ENCODE assay signal across 10 cellular contexts in the genomic region with DNA sequence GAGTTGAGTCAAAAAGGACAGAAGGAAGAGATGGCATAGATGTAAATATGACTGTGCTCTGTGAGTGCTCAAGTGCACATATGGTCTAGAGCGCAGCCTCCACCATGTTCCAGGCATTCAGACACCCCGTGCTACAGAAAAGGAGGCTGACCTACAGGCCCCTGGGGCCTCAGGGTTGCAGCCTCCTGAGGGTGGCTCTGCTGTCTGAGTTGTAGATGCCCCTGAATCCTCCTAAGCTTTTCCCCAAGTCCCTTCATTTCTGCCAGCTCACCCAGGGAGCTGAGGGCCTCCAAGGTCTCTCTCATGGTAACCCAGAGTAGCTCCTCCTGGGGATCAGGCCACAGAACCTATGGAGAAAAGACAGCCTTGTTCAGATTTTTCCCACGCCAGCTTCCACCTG. TPM values are rescaled to one million over a fixed set of nuclear protein-coding genes. Genes with fewer than 3 reads are reported as not detected.
DNase-seq lines count a peak whose midpoint lies in the region; ATAC-seq and TF ChIP-seq lines count a peak whose summit lies in the region.
"Had no signal": no experiment of that assay in that cellular context is flagged by ENCODE, and none has a peak within 500 bp of the region (broad histone marks: within the 10 kb centered on the region; RNA-seq: fewer than 3 reads in every experiment).

No MANE protein-coding gene starts in this region.

- H3K9me3 Mint-ChIP-seq in activated CD4-positive, alpha-beta T cell treated with anti-CD3 and anti-CD28 coated beads, Interleukin-2, amount 10 ng/mL, durations not matched to agents 7 days and 5 days = no peaks in the 10 kb centered on the region
- H3K9me3 Mint-ChIP-seq in effector memory CD8-positive, alpha-beta T cell = no peaks in the 10 kb centered on the region

- H3K27me3 ChIP-seq in KMS-11 (ENCODE audit: insufficient read depth, low read depth) = peaks cover 25% of the 10 kb centered on the region
- peaks cover 0 to 19% (median 7%) of the 10 kb centered on the region in 3 donors for H3K27me3 ChIP-seq in psoas muscle (ENCODE audit: insufficient read depth in 3 of 3, low read length in 2 of 3)

- no peak overlapping the region for H3K9ac ChIP-seq in KMS-11

- no peak for TF ChIP-seq CTCF in KMS-11 (conservative IDR thresholded peaks at IDR 0.05; ENCODE audit: low read depth, low read length)
- no peak for TF ChIP-seq CTCF in psoas muscle (IDR thresholded peaks at IDR 0.05)

- no peak for ATAC-seq in effector memory CD8-positive, alpha-beta T cell (replicated peaks)
- no peak for ATAC-seq in psoas muscle
- no peak for ATAC-seq in HG03469 (IDR thresholded peaks at IDR 0.05; ENCODE audit: unreplicated experiment)

- in situ Hi-C loops in KBM-7 (cut with MboI; ENCODE audit: low pct_unique_long_range_greater_than_20kb, low sequenced_read_pairs) = no loop called here

- DNase-seq in activated CD4-positive, alpha-beta T cell treated with anti-CD3 and anti-CD28 coated beads, Interleukin-2, amount 10 ng/mL, durations not matched to agents 7 days and 5 days = no peak
- DNase-seq in activated CD4-positive, alpha-beta T cell treated with anti-CD3 and anti-CD28 coated beads for 4 hours = no peak
- no peak for DNase-seq in effector memory CD8-positive, alpha-beta T cell
- DNase-seq in psoas muscle = no peak
- no peak for DNase-seq in HuH-7.5 (ENCODE audit: low spot score)
- no peak for DNase-seq in KBM-7
- DNase-seq: GDM1, PC-9 had no signal

- H3K36me3 ChIP-seq in KMS-11 (ENCODE audit: insufficient read depth) = no peaks in the 10 kb centered on the region
- H3K36me3 ChIP-seq in psoas muscle (ENCODE audit: insufficient read depth in 1 of 2, low read depth in 1 of 2) = no peaks in the 10 kb centered on the region

- peaks cover 9% of the 10 kb centered on the region for H3K4me1 ChIP-seq in KMS-11 (ENCODE audit: low read depth, poor library complexity, severe bottlenecking)
- H3K4me1 ChIP-seq in psoas muscle = peaks cover 5% of the 10 kb centered on the region

- H3K27me3 Mint-ChIP-seq in activated CD4-positive, alpha-beta T cell treated with anti-CD3 and anti-CD28 coated beads, Interleukin-2, amount 10 ng/mL, durations not matched to agents 7 days and 5 days = peaks cover 20% of the 10 kb centered on the region
- no peaks in the 10 kb centered on the region for H3K27me3 Mint-ChIP-seq in effector memory CD8-positive, alpha-beta T cell

- no peaks in the 10 kb centered on the region for H4K20me1 ChIP-seq in KMS-11 (ENCODE audit: insufficient read depth)

- H3K27ac Mint-ChIP-seq in activated CD4-positive, alpha-beta T cell treated with anti-CD3 and anti-CD28 coated beads, Interleukin-2, amount 10 ng/mL, durations not matched to agents 7 days and 5 days = no peak overlapping the region
- H3K27ac Mint-ChIP-seq in effector memory CD8-positive, alpha-beta T cell = no peak overlapping the region

- 0 out of 2 replicates have a peak overlapping the region, but pooled peaks have one; percentile 56 for H3K4me2 ChIP-seq in KMS-11

- WGBS in psoas muscle, 3 donors = 96 to 100% (median 100%) methylated on average over 3 of the region's 3 CpGs

- no peaks in the 10 kb centered on the region for H3K79me2 ChIP-seq in KMS-11 (ENCODE audit: insufficient read depth, low read depth)

- H3K36me3 Mint-ChIP-seq in activated CD4-positive, alpha-beta T cell treated with anti-CD3 and anti-CD28 coated beads, Interleukin-2, amount 10 ng/mL, durations not matched to agents 7 days and 5 days (ENCODE audit: low read depth) = no peaks in the 10 kb centered on the region
- no peaks in the 10 kb centered on the region for H3K36me3 Mint-ChIP-seq in effector memory CD8-positive, alpha-beta T cell (ENCODE audit: insufficient read depth)

- POLR2A ChIA-PET in activated CD4-positive, alpha-beta T cell treated with anti-CD3 and anti-CD28 coated beads, Interleukin-2, amount 10 ng/mL, durations not matched to agents 7 days and 5 days (lab: Charles Lee) = no interaction called here

- H3K27ac ChIP-seq in KMS-11 (no peak overlapping the region), psoas muscle (no peak overlapping the region)
- H3K27ac ChIP-seq: PC-9 had no signal

- intact Hi-C loops in psoas muscle (cut with DNase I) = loop anchor here in 1 of 2 donors (5.0 kb wide), 1 partner anchor 67 kb away; a partner anchor contains a TSS

- 0 out of 2 replicates have a peak overlapping the region, but pooled peaks have one; percentile 68 for H2AFZ ChIP-seq in KMS-11 (ENCODE audit: low read depth)
- H2AFZ ChIP-seq: PC-9 had no signal

- H3K9me3 ChIP-seq in psoas muscle = no peaks in the 10 kb centered on the region

- CTCF ChIA-PET in activated CD4-positive, alpha-beta T cell treated with anti-CD3 and anti-CD28 coated beads, Interleukin-2, amount 10 ng/mL, durations not matched to agents 7 days and 5 days (lab: Charles Lee) = interaction anchor here (1.7 kb wide), 1 partner anchor 70 kb away, joined by 6 read pairs; no protein-coding TSS in a partner anchor

- no peak overlapping the region for H3K4me3 ChIP-seq in KMS-11 (IDR thresholded peaks at IDR 0.05; ENCODE audit: insufficient read depth, low read depth, low read length)
- peak overlapping the region; percentile 70 for H3K4me3 ChIP-seq in psoas muscle

- peaks cover 11% of the 10 kb centered on the region for H3K4me1 Mint-ChIP-seq in activated CD4-positive, alpha-beta T cell treated with anti-CD3 and anti-CD28 coated beads, Interleukin-2, amount 10 ng/mL, durations not matched to agents 7 days and 5 days
- H3K4me1 Mint-ChIP-seq in effector memory CD8-positive, alpha-beta T cell (ENCODE audit: low read depth in 2 of 2) = peaks cover 0 to 7% of the 10 kb centered on the region in 2 donors

- peak overlapping the region; percentile 37 for H3K4me3 Mint-ChIP-seq in activated CD4-positive, alpha-beta T cell treated with anti-CD3 and anti-CD28 coated beads, Interleukin-2, amount 10 ng/mL, durations not matched to agents 7 days and 5 days
- peak overlapping the region; percentile 84 to 89 for H3K4me3 Mint-ChIP-seq in effector memory CD8-positive, alpha-beta T cell

RNA-seq across cellular contexts. Expression of a gene that starts 2.7 kb away (rescaled TPM):
- under 1 TPM; 0.15 to 0.32 TPM for total RNA-seq in activated CD4-positive, alpha-beta T cell treated with anti-CD3 and anti-CD28 coated beads, Interleukin-2, amount 10 ng/mL, durations not matched to agents 7 days and 5 days
- total RNA-seq in psoas muscle = 1 to 10 TPM; 1.7 to 2.8 (median 2.3) TPM
- 1 to 10 TPM in 2 of 3 donors, under 1 TPM in 1; 0.87 to 1.3 (median 1.2) TPM for polyA plus RNA-seq in psoas muscle
